ENCODE assay signal across 8 cellular contexts in the genomic region with DNA sequence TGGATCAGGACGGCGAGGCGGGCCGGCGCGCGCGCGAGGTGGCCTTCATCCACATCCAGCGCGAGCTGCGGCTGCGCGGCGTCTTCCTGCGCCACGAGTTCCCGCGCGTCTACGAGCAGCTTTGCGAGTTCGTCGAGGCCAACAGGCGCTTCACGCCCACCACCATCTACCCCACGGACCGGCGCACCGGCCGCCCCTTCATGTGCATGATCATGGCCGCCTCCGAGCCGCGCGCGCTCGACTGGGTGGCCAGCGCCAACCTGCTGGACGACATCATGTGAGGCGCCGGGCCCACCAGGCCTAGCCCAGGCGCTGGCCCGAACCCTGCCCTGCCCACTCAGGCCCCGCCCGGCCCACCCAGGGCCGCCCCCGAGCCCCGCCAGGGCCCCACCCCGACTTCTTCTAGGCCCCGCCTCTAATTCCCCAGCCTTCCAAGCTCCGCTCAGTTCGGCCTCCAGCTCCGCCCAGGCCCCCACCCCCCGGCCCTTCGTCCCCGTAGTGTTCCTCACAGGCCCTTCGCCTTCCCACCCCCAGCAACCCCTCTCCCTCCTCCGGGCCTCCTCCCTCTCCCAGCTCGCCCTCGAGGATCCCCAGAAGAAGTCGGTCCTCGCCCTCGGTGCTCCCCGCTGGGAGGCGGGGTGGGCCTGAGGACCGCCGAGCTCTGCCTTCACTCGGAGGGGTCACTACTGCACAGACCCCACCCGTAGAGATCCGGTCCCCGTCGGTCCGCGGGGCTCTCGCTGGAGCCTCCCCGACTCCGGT. TPM values are rescaled to one million over a fixed set of nuclear protein-coding genes. Genes with fewer than 3 reads are reported as not detected.
DNase-seq lines count a peak whose midpoint lies in the region; ATAC-seq and TF ChIP-seq lines count a peak whose summit lies in the region.

No MANE protein-coding gene starts in this region.

- H3K9me3 Mint-ChIP-seq in CD4-positive, CD25-positive, alpha-beta regulatory T cell: peaks cover 0 to 2% (median 0%) of the 10 kb centered on the region in 7 donors
- no peaks in the 10 kb centered on the region for H3K9me3 Mint-ChIP-seq in activated B cell treated with CpG ODN at 0.5 μM for 24 hours

- ATAC-seq in CD4-positive, CD25-positive, alpha-beta regulatory T cell (ENCODE audit: low read depth in 2 of 2): no peak
- no peak for ATAC-seq in activated B cell treated with CpG ODN at 0.5 μM for 24 hours (ENCODE audit: low read depth)
- no peak for ATAC-seq in GM21576 (IDR thresholded peaks at IDR 0.05; ENCODE audit: unreplicated experiment)
- ATAC-seq in HG03469 (IDR thresholded peaks at IDR 0.05; ENCODE audit: unreplicated experiment): no peak

- DNase-seq in CD4-positive, CD25-positive, alpha-beta regulatory T cell: peak in 1 of 3 donors; percentile 38
- DNase-seq in HuH-7 (ENCODE audit: low spot score) (peak; percentile 82), activated B cell treated with CpG ODN at 0.5 μM for 24 hours (no peak), fibroblast of the aortic adventitia (ENCODE audit: low read depth) (peak; percentile 74), ovary (no peak), nucleus accumbens (lab: John Stamatoyannopoulos, UW) (no peak)

- intact Hi-C loops in activated B cell treated with CpG ODN at 0.5 μM for 24 hours (cut with micrococcal nuclease) (loop anchor here (1.0 to 10.0 kb wide), 2 partner anchors 55 to 318 kb away; no protein-coding TSS in a partner anchor), ovary (cut with DNase I) (loop anchor here in 1 of 4 donors (5.0 to 10.0 kb wide), 3 partner anchors 52 to 185 kb away; a partner anchor contains a TSS)

- H3K4me1 ChIP-seq in CD4-positive, CD25-positive, alpha-beta regulatory T cell (ENCODE audit: control insufficient read depth, insufficient read depth, low read length, poor library complexity, severe bottlenecking): peaks cover 63% of the 10 kb centered on the region
- H3K4me1 ChIP-seq in ovary (ENCODE audit: insufficient read depth): peaks cover 18% of the 10 kb centered on the region

- no peak for TF ChIP-seq POLR2A in ovary (IDR thresholded peaks at IDR 0.05)

- peaks cover 0 to 32% (median 5%) of the 10 kb centered on the region in 4 donors for H3K4me1 Mint-ChIP-seq in CD4-positive, CD25-positive, alpha-beta regulatory T cell
- H3K4me1 Mint-ChIP-seq in activated B cell treated with CpG ODN at 0.5 μM for 24 hours: peaks cover 30% of the 10 kb centered on the region

- CTCF ChIA-PET in activated B cell treated with CpG ODN at 0.5 μM for 24 hours (lab: Charles Lee): interaction anchor here (1.0 to 1.3 kb wide), 2 partner anchors 55 to 188 kb away, joined by 3 to 4 read pairs; no protein-coding TSS in a partner anchor

- no peaks in the 10 kb centered on the region for H3K36me3 ChIP-seq in CD4-positive, CD25-positive, alpha-beta regulatory T cell (ENCODE audit: control insufficient read depth, insufficient read depth, low read length)
- H3K36me3 ChIP-seq in ovary: no peaks in the 10 kb centered on the region

- H3K27me3 ChIP-seq in CD4-positive, CD25-positive, alpha-beta regulatory T cell (ENCODE audit: control insufficient read depth, insufficient read depth, low read length): no peaks in the 10 kb centered on the region
- H3K27me3 ChIP-seq in ovary: peaks cover 14% of the 10 kb centered on the region

- TF ChIP-seq EP300 in ovary (IDR thresholded peaks at IDR 0.05): no peak

- no peak for TF ChIP-seq CTCF in activated B cell treated with CpG ODN at 0.5 μM for 24 hours (IDR thresholded peaks at IDR 0.05)
- TF ChIP-seq CTCF in fibroblast of the aortic adventitia (IDR thresholded peaks at IDR 0.05; ENCODE audit: insufficient read depth, low read length): no peak
- TF ChIP-seq CTCF in ovary (IDR thresholded peaks at IDR 0.05): no peak

- H3K27me3 Mint-ChIP-seq in CD4-positive, CD25-positive, alpha-beta regulatory T cell: peaks cover 31% of the 10 kb centered on the region
- H3K27me3 Mint-ChIP-seq in activated B cell treated with CpG ODN at 0.5 μM for 24 hours: peaks cover 6% of the 10 kb centered on the region

- no peak overlapping the region for H3K27ac ChIP-seq in CD4-positive, CD25-positive, alpha-beta regulatory T cell (ENCODE audit: insufficient read depth, low read length, poor library complexity, severe bottlenecking)
- no peak overlapping the region for H3K27ac ChIP-seq in ovary

- H3K4me3 Mint-ChIP-seq in CD4-positive, CD25-positive, alpha-beta regulatory T cell: peak overlapping the region; percentile 85 to 100 (median 88)
- peak overlapping the region; percentile 95 for H3K4me3 Mint-ChIP-seq in activated B cell treated with CpG ODN at 0.5 μM for 24 hours

- H3K27ac Mint-ChIP-seq in CD4-positive, CD25-positive, alpha-beta regulatory T cell: no peak overlapping the region
- peak overlapping the region; percentile 59 for H3K27ac Mint-ChIP-seq in activated B cell treated with CpG ODN at 0.5 μM for 24 hours

- no peaks in the 10 kb centered on the region for H3K36me3 Mint-ChIP-seq in CD4-positive, CD25-positive, alpha-beta regulatory T cell
- no peaks in the 10 kb centered on the region for H3K36me3 Mint-ChIP-seq in activated B cell treated with CpG ODN at 0.5 μM for 24 hours (ENCODE audit: low read depth)

- 4 to 5% (median 5%) methylated on average over 48 to 78 of the region's 78 CpGs for WGBS in ovary, 3 donors

- H3K4me3 ChIP-seq in CD4-positive, CD25-positive, alpha-beta regulatory T cell (ENCODE audit: low read depth, low read length): no peak overlapping the region
- peak overlapping the region; percentile 99 for H3K4me3 ChIP-seq in fibroblast of the aortic adventitia (ENCODE audit: low read depth, low read length)
- H3K4me3 ChIP-seq in ovary: peak overlapping the region; percentile 51

- H3K9me3 ChIP-seq in CD4-positive, CD25-positive, alpha-beta regulatory T cell (ENCODE audit: control insufficient read depth in 2 of 2, low read length in 2 of 2): no peaks in the 10 kb centered on the region
- no peaks in the 10 kb centered on the region for H3K9me3 ChIP-seq in ovary

- POLR2A ChIA-PET in activated B cell treated with CpG ODN at 0.5 μM for 24 hours (lab: Charles Lee): interaction anchor here (0.6 to 2.2 kb wide), 8 partner anchors 17 to 455 kb away, joined by 3 to 13 read pairs (median 4); a partner anchor contains a TSS

RNA-seq across cellular contexts. Expression of a gene that starts 2.0 kb away (rescaled TPM):
- total RNA-seq in CD4-positive, CD25-positive, alpha-beta regulatory T cell: 33.7 TPM
- polyA plus RNA-seq in CD4-positive, CD25-positive, alpha-beta regulatory T cell: 10 to 100 TPM; 65.4 to 95.8 (median 80.3) TPM
- total RNA-seq in activated B cell treated with CpG ODN at 0.5 μM for 24 hours: 58.8 and 64.6 TPM in 2 replicates
- 28.7 and 83.2 TPM in 2 replicates for total RNA-seq in fibroblast of the aortic adventitia (ENCODE audit: low replicate concordance)
- 100 to 1,000 TPM in 2 of 7 donors, 10 to 100 TPM in 5; 39.2 to 132 (median 86.9) TPM for total RNA-seq in ovary
- 10 to 100 TPM; 18.1 to 57.6 TPM for polyA plus RNA-seq in ovary

RNA-seq across cellular contexts. Expression of a gene that starts 4.9 kb away (rescaled TPM):
- 2.7 TPM for total RNA-seq in CD4-positive, CD25-positive, alpha-beta regulatory T cell
- polyA plus RNA-seq in CD4-positive, CD25-positive, alpha-beta regulatory T cell: under 1 TPM in 1 of 4 donors, not detected in 3; 0.30 TPM
- total RNA-seq in activated B cell treated with CpG ODN at 0.5 μM for 24 hours: 5.2 and 6.1 TPM in 2 replicates
- 0.81 TPM in 1 of 2 replicates, not detected in the other for total RNA-seq in fibroblast of the aortic adventitia (ENCODE audit: low replicate concordance)
- total RNA-seq in ovary: 10 to 100 TPM in 1 of 7 donors, 1 to 10 TPM in 6; 2.1 to 31.4 (median 2.5) TPM
- polyA plus RNA-seq in ovary: 1 to 10 TPM in 1 of 2 donors, under 1 TPM in 1; 0.15 to 2.6 TPM

RNA-seq across cellular contexts. Expression of a gene that starts 5.0 kb away (rescaled TPM):
- 4.3 TPM for total RNA-seq in CD4-positive, CD25-positive, alpha-beta regulatory T cell
- under 1 TPM in 2 of 4 donors, not detected in 2; 0.10 to 0.11 TPM for polyA plus RNA-seq in CD4-positive, CD25-positive, alpha-beta regulatory T cell
- total RNA-seq in activated B cell treated with CpG ODN at 0.5 μM for 24 hours: 1.0 and 1.6 TPM in 2 replicates
- 1.1 and 1.3 TPM in 2 replicates for total RNA-seq in fibroblast of the aortic adventitia (ENCODE audit: low replicate concordance)
- total RNA-seq in ovary: 1 to 10 TPM in 5 of 7 donors, under 1 TPM in 2; 0.48 to 2.4 (median 1.4) TPM
- polyA plus RNA-seq in ovary: under 1 TPM in 1 of 2 donors, not detected in 1; 0.93 TPM

RNA-seq across cellular contexts. Expression of a gene that starts 18.9 kb away (rescaled TPM):
- 219 TPM for total RNA-seq in CD4-positive, CD25-positive, alpha-beta regulatory T cell
- polyA plus RNA-seq in CD4-positive, CD25-positive, alpha-beta regulatory T cell: 100 to 1,000 TPM; 297 to 398 (median 339) TPM
- total RNA-seq in activated B cell treated with CpG ODN at 0.5 μM for 24 hours (282 and 298 TPM in 2 replicates), fibroblast of the aortic adventitia (ENCODE audit: low replicate concordance) (83.0 and 248 TPM in 2 replicates), ovary (100 to 1,000 TPM; 306 to 391 (median 336) TPM)
- polyA plus RNA-seq in ovary: 100 to 1,000 TPM; 154 to 444 TPM

RNA-seq across cellular contexts. Expression of a gene that starts 39.1 kb away (rescaled TPM):
- 28.6 TPM for total RNA-seq in CD4-positive, CD25-positive, alpha-beta regulatory T cell
- polyA plus RNA-seq in CD4-positive, CD25-positive, alpha-beta regulatory T cell: 10 to 100 TPM; 11.0 to 23.0 (median 15.6) TPM
- total RNA-seq in activated B cell treated with CpG ODN at 0.5 μM for 24 hours (49.7 and 58.2 TPM in 2 replicates), fibroblast of the aortic adventitia (ENCODE audit: low replicate concordance) (5.6 and 7.9 TPM in 2 replicates), ovary (10 to 100 TPM in 4 of 7 donors, 1 to 10 TPM in 3; 5.6 to 11.9 (median 10.3) TPM)
- polyA plus RNA-seq in ovary: 1 to 10 TPM in 1 of 2 donors, under 1 TPM in 1; 0.83 to 7.6 TPM

Comparison
In these comparisons a context has a peak if more than half of its experiments do, and no peak if none do; other contexts are left out.
1. DNase-seq: peak in HuH-7 (single experiment) and fibroblast of the aortic adventitia (single experiment); none in activated B cell treated with CpG ODN at 0.5 μM for 24 hours (single experiment), ovary (0 of 5) and nucleus accumbens (0 of 56).